In genomic region chr3:23867400-23867799, GRCh38 we compare ENCODE assay signal across 2 cellular contexts.
TF ChIP-seq lines count a peak whose summit lies in the region.

No MANE protein-coding gene starts in this region.

TF ChIP-seq in SK-N-SH, 30 proteins besides CTCF, POLR2A, EP300 and RAD21 (continued from another document):
- TF ChIP-seq IRF3 (IDR thresholded peaks at IDR 0.05; ENCODE audit: low read depth, low read length) = no peak
- no peak for TF ChIP-seq SIN3A (IDR thresholded peaks at IDR 0.05; ENCODE audit: borderline replicate concordance, low read depth, low read length)
- no peak for TF ChIP-seq RXRA (IDR thresholded peaks at IDR 0.05; ENCODE audit: borderline replicate concordance, low read depth)
- no peak for TF ChIP-seq RFX5 (IDR thresholded peaks at IDR 0.05; ENCODE audit: low read length)
- TF ChIP-seq TEAD4 (IDR thresholded peaks at IDR 0.05; ENCODE audit: borderline replicate concordance, insufficient read depth) = no peak
- TF ChIP-seq PBX3 (IDR thresholded peaks at IDR 0.05) = no peak
- no peak for TF ChIP-seq TCF12 (IDR thresholded peaks at IDR 0.05)
- TF ChIP-seq YY1 (IDR thresholded peaks at IDR 0.05; ENCODE audit: low read depth) = no peak
TF ChIP-seq in SK-N-SH: peak in this region for 0.

TF ChIP-seq in SK-N-SH treated with all-trans-retinoic acid at 6 μM for 48 hours, 23 proteins besides CTCF, POLR2A, EP300 and RAD21 (continued from another document):
- TF ChIP-seq CREB5 (CRISPR knock-in tag; IDR thresholded peaks at IDR 0.05; ENCODE audit: low read depth) (no peak), CSRNP3 (CRISPR knock-in tag; IDR thresholded peaks at IDR 0.05) (no peak), ZFP30 (CRISPR knock-in tag; IDR thresholded peaks at IDR 0.05) (no peak)
